Comparison of ENCODE assay signal across 32 cellular contexts in the genomic region with DNA sequence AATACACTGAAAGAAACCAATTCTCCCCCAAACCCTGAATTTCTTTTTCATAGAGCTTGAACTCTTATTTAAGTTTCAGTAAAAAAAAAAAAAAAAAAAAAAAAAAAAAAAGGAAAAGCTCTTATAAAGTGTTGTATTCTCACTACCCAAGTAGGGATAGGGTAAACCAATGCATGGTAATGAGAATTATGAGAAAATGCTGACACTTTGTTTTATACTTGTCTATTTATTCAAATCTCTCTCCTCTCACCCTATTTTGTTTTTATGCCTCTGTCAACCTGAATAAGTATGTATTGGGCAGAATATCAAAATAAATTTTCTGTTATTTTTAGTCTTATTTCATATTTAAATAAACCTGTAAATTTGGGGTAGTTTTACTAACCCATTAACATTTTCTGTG.
"Had no signal": no experiment of that assay in that cellular context is flagged by ENCODE, and none has a peak within 500 bp of the region (broad histone marks: within the 10 kb centered on the region; RNA-seq: fewer than 3 reads in every experiment).

No MANE protein-coding gene starts in this region.

- H3K9me3 Mint-ChIP-seq: activated CD4-positive, alpha-beta memory T cell treated with anti-CD3 and anti-CD28 coated beads, Interleukin-2, amount 10 ng/mL, durations not matched to agents 7 days and 5 days; activated CD4-positive, alpha-beta T cell treated with anti-CD3 and anti-CD28 coated beads, Interleukin-2, amount 10 ng/mL, durations not matched to agents 7 days and 5 days; activated naive CD4-positive, alpha-beta T cell treated with anti-CD3 and anti-CD28 coated beads, Interleukin-2, amount 10 ng/mL, durations not matched to agents 7 days and 5 days; activated T-cell treated with anti-CD3 and anti-CD28 coated beads, Interleukin-2, amount 50 U/mL, for 24 hours; brain; T-helper 2 cell treated with Interferon-gamma antibody and Interleukin-4, amounts not matched to agents 5 μg/mL and 100 μg/mL, for 36 hours had no signal

- ATAC-seq: activated naive CD4-positive, alpha-beta T cell treated with anti-CD3 and anti-CD28 coated beads, Interleukin-2, amount 50 U/mL, for 72 hours; activated T-cell treated with anti-CD3 and anti-CD28 coated beads, Interleukin-2, amount 50 U/mL, for 72 hours; T-helper 17 cell had no signal

- H3K4me1 ChIP-seq: ascending aorta, breast epithelium, colonic mucosa, esophagus squamous epithelium had no signal

- H3K4me3 ChIP-seq: ascending aorta, breast epithelium, cardiac muscle cell, colonic mucosa, esophagus squamous epithelium had no signal

- H3K27me3 Mint-ChIP-seq: activated CD4-positive, alpha-beta memory T cell treated with anti-CD3 and anti-CD28 coated beads, Interleukin-2, amount 10 ng/mL, durations not matched to agents 7 days and 5 days; activated CD4-positive, alpha-beta T cell treated with anti-CD3 and anti-CD28 coated beads, Interleukin-2, amount 10 ng/mL, durations not matched to agents 7 days and 5 days; activated naive CD4-positive, alpha-beta T cell treated with anti-CD3 and anti-CD28 coated beads, Interleukin-2, amount 10 ng/mL, durations not matched to agents 7 days and 5 days; activated T-cell treated with anti-CD3 and anti-CD28 coated beads, Interleukin-2, amount 50 U/mL, for 24 hours; brain had no signal

- H3K4me1 Mint-ChIP-seq: activated CD4-positive, alpha-beta memory T cell treated with anti-CD3 and anti-CD28 coated beads, Interleukin-2, amount 10 ng/mL, durations not matched to agents 7 days and 5 days; activated CD4-positive, alpha-beta T cell treated with anti-CD3 and anti-CD28 coated beads, Interleukin-2, amount 10 ng/mL, durations not matched to agents 7 days and 5 days; activated naive CD4-positive, alpha-beta T cell treated with anti-CD3 and anti-CD28 coated beads, Interleukin-2, amount 10 ng/mL, durations not matched to agents 7 days and 5 days; activated naive CD8-positive, alpha-beta T cell treated with anti-CD3 and anti-CD28 coated beads, Interleukin-2, amount 10 ng/mL, durations not matched to agents 7 days and 5 days; T-helper 17 cell had no signal

- H3K4me3 Mint-ChIP-seq: activated CD4-positive, alpha-beta memory T cell treated with anti-CD3 and anti-CD28 coated beads, Interleukin-2, amount 10 ng/mL, durations not matched to agents 7 days and 5 days; activated CD4-positive, alpha-beta T cell treated with anti-CD3 and anti-CD28 coated beads, Interleukin-2, amount 10 ng/mL, durations not matched to agents 7 days and 5 days; activated naive CD4-positive, alpha-beta T cell treated with anti-CD3 and anti-CD28 coated beads, Interleukin-2, amount 10 ng/mL, durations not matched to agents 7 days and 5 days; activated naive CD8-positive, alpha-beta T cell treated with anti-CD3 and anti-CD28 coated beads, Interleukin-2, amount 10 ng/mL, durations not matched to agents 7 days and 5 days; activated T-cell treated with anti-CD3 and anti-CD28 coated beads, Interleukin-2, amount 50 U/mL, for 24 hours; activated T-cell treated with anti-CD3 and anti-CD28 coated beads, Interleukin-2, amount 50 U/mL, for 72 hours; brain; T-helper 17 cell; T-helper 2 cell treated with Interferon-gamma antibody and Interleukin-4, amounts not matched to agents 5 μg/mL and 100 μg/mL, for 36 hours had no signal

- H3K27me3 ChIP-seq: ascending aorta, breast epithelium, cardiac muscle cell, colonic mucosa, esophagus squamous epithelium had no signal

- H3K27ac Mint-ChIP-seq: activated CD4-positive, alpha-beta memory T cell treated with anti-CD3 and anti-CD28 coated beads, Interleukin-2, amount 10 ng/mL, durations not matched to agents 7 days and 5 days; activated CD4-positive, alpha-beta T cell treated with anti-CD3 and anti-CD28 coated beads, Interleukin-2, amount 10 ng/mL, durations not matched to agents 7 days and 5 days; activated naive CD4-positive, alpha-beta T cell treated with anti-CD3 and anti-CD28 coated beads, Interleukin-2, amount 10 ng/mL, durations not matched to agents 7 days and 5 days; activated naive CD4-positive, alpha-beta T cell treated with anti-CD3 and anti-CD28 coated beads, Interleukin-2, amount 50 U/mL, for 72 hours; activated naive CD8-positive, alpha-beta T cell treated with anti-CD3 and anti-CD28 coated beads, Interleukin-2, amount 10 ng/mL, durations not matched to agents 7 days and 5 days; activated T-cell treated with anti-CD3 and anti-CD28 coated beads, Interleukin-2, amount 50 U/mL, for 24 hours; activated T-cell treated with anti-CD3 and anti-CD28 coated beads, Interleukin-2, amount 50 U/mL, for 72 hours; brain; T-helper 17 cell; T-helper 2 cell treated with Interferon-gamma antibody and Interleukin-4, amounts not matched to agents 5 μg/mL and 100 μg/mL, for 36 hours had no signal

- FAIRE-seq: endothelial cell of umbilical vein, frontal cortex had no signal

- H3K36me3 Mint-ChIP-seq: activated naive CD4-positive, alpha-beta T cell treated with anti-CD3 and anti-CD28 coated beads, Interleukin-2, amount 10 ng/mL, durations not matched to agents 7 days and 5 days; brain had no signal

- H3K27ac ChIP-seq: ascending aorta, breast epithelium, cardiac muscle cell, colonic mucosa, epithelial cell of prostate, esophagus squamous epithelium, WERI-Rb-1 had no signal

- H3K9me3 ChIP-seq: ascending aorta, breast epithelium, colonic mucosa, esophagus squamous epithelium had no signal

- DNase-seq: activated CD4-positive, alpha-beta memory T cell treated with anti-CD3 and anti-CD28 coated beads, Interleukin-2, amount 10 ng/mL, durations not matched to agents 7 days and 5 days; activated CD4-positive, alpha-beta T cell treated with anti-CD3 and anti-CD28 coated beads for 4 hours; activated CD4-positive, alpha-beta T cell treated with anti-CD3 and anti-CD28 coated beads, Interleukin-2, amount 10 ng/mL, durations not matched to agents 7 days and 5 days; activated CD4-positive, alpha-beta T cell treated with anti-CD3 and anti-CD28 coated beads, Interleukin-2, amount 50 U/mL, for 4 hours; activated CD4-positive, CD25-positive, alpha-beta regulatory T cell; activated CD4-positive, CD25-positive, alpha-beta regulatory T cell treated with anti-CD3 and anti-CD28 coated beads, Interleukin-2, amount 50 U/mL, for 72 hours; activated CD8-positive, alpha-beta memory T cell treated with anti-CD3 and anti-CD28 coated beads, Interleukin-2, amount 50 U/mL, for 48 hours; activated gamma-delta T cell; activated naive CD4-positive, alpha-beta T cell; activated naive CD4-positive, alpha-beta T cell treated with anti-CD3 and anti-CD28 coated beads, Interleukin-2, amount 10 ng/mL, durations not matched to agents 7 days and 5 days; activated naive CD8-positive, alpha-beta T cell treated with anti-CD3 and anti-CD28 coated beads, Interleukin-2, amount 10 ng/mL, durations not matched to agents 7 days and 5 days; activated T-cell treated with anti-CD3 and anti-CD28 coated beads for 4 hours; activated T-cell treated with anti-CD3 and anti-CD28 coated beads, Interleukin-2, amount 50 U/mL, for 24 hours; activated T-cell treated with anti-CD3 and anti-CD28 coated beads, Interleukin-2, amount 50 U/mL, for 72 hours; central memory CD4-positive, alpha-beta T cell; cerebellar nuclear complex; colonic mucosa; effector CD8-positive, alpha-beta T cell; esophagus squamous epithelium; head of caudate nucleus; T-helper 17 cell; T1000; WERI-Rb-1 had no signal

- H3K36me3 ChIP-seq: ascending aorta, breast epithelium, cardiac muscle cell, colonic mucosa, esophagus squamous epithelium, WERI-Rb-1 had no signal
